ENCODE assay signal across 1 cellular context in genomic region chr10:86955501-86956194, GRCh38.
TF ChIP-seq lines count a peak whose summit lies in the region.

No MANE protein-coding gene starts in this region.

TF ChIP-seq in K562, 482 proteins besides CTCF, POLR2A, EP300 and RAD21:
- TF ChIP-seq NR2F6 (CRISPR knock-in tag; IDR thresholded peaks at IDR 0.05) (no peak), NRF1 (conservative IDR thresholded peaks at IDR 0.05 in 1 of 2, IDR thresholded peaks at IDR 0.05 in 1 of 2) (no peak), MIER1 (IDR thresholded peaks at IDR 0.05; ENCODE audit: low read depth) (no peak), ZNF347 (CRISPR knock-in tag; IDR thresholded peaks at IDR 0.05; ENCODE audit: low read depth) (no peak), MEF2A (IDR thresholded peaks at IDR 0.05; ENCODE audit: control insufficient read depth, low read depth, low read length) (no peak), ZNF263 (CRISPR knock-in tag; IDR thresholded peaks at IDR 0.05; ENCODE audit: borderline replicate concordance) (peak; percentile 76; the same call in 1 of the 2 replicates)
- TF ChIP-seq, protein P1, sequence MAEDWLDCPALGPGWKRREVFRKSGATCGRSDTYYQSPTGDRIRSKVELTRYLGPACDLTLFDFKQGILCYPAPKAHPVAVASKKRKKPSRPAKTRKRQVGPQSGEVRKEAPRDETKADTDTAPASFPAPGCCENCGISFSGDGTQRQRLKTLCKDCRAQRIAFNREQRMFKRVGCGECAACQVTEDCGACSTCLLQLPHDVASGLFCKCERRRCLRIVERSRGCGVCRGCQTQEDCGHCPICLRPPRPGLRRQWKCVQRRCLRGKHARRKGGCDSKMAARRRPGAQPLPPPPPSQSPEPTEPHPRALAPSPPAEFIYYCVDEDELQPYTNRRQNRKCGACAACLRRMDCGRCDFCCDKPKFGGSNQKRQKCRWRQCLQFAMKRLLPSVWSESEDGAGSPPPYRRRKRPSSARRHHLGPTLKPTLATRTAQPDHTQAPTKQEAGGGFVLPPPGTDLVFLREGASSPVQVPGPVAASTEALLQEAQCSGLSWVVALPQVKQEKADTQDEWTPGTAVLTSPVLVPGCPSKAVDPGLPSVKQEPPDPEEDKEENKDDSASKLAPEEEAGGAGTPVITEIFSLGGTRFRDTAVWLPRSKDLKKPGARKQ (CRISPR knock-in tag; IDR thresholded peaks at IDR 0.05) = no peak
